Comparison of ENCODE assay signal across 13 cellular contexts in genomic region chr5:50476549-50476948, GRCh38. TPM values are rescaled to one million over a fixed set of nuclear protein-coding genes. Genes with fewer than 3 reads are reported as not detected.
DNase-seq lines count a peak whose midpoint lies in the region; ATAC-seq lines count a peak whose summit lies in the region.
"Had no signal": no experiment of that assay in that cellular context is flagged by ENCODE, and none has a peak within 500 bp of the region (broad histone marks: within the 10 kb centered on the region; RNA-seq: fewer than 3 reads in every experiment).

No MANE protein-coding gene starts in this region.

- H3K9me3 Mint-ChIP-seq in T-helper 2 cell treated with Interferon-gamma antibody and Interleukin-4, amounts not matched to agents 5 μg/mL and 100 μg/mL, for 36 hours: peaks cover 16% of the 10 kb centered on the region
- H3K9me3 Mint-ChIP-seq in activated T-helper 2 cell treated with anti-CD3 and anti-CD28 coated beads, Interferon-gamma antibody, Interleukin-2, Interleukin-4, amounts not matched to agents 10 μg/mL and 5 μg/mL and 100 μg/mL, durations not matched to agents 14 hours and 24 hours and 36 hours: peaks cover 14% of the 10 kb centered on the region

- peaks cover 27% of the 10 kb centered on the region for H3K4me1 Mint-ChIP-seq in T-helper 2 cell treated with Interferon-gamma antibody and Interleukin-4, amounts not matched to agents 5 μg/mL and 100 μg/mL, for 36 hours (ENCODE audit: low read depth)
- H3K4me1 Mint-ChIP-seq in activated T-helper 2 cell treated with anti-CD3 and anti-CD28 coated beads, Interferon-gamma antibody, Interleukin-2, Interleukin-4, amounts not matched to agents 10 μg/mL and 5 μg/mL and 100 μg/mL, durations not matched to agents 14 hours and 24 hours and 36 hours (ENCODE audit: low read depth): peaks cover 36% of the 10 kb centered on the region

- DNase-seq in T-helper 2 cell treated with Interferon-gamma antibody and Interleukin-4, amounts not matched to agents 5 μg/mL and 100 μg/mL, for 36 hours (ENCODE audit: low spot score): no peak
- DNase-seq in NCI-H446 treated with DMSO at 0.1 percent for 48 hours (lab: John Stamatoyannopoulos, UW) (no peak), D341Med (ENCODE audit: low spot score) (no peak)
- no peak for DNase-seq in activated T-helper 2 cell treated with anti-CD3 and anti-CD28 coated beads, Interferon-gamma antibody, Interleukin-2, Interleukin-4, amounts not matched to agents 10 μg/mL and 5 μg/mL and 100 μg/mL, durations not matched to agents 14 hours and 24 hours and 36 hours (ENCODE audit: low spot score)
- DNase-seq: activated CD4-positive, alpha-beta T cell treated with anti-CD3 and anti-CD28 coated beads, Interleukin-2, amount 10 ng/mL, durations not matched to agents 7 days and 5 days; cortex of kidney; NCI-H2171 treated with DMSO at 0.1 percent for 48 hours; stimulated activated CD4-positive, alpha-beta T cell treated with anti-CD3 and anti-CD28 coated beads, Interleukin-15, amount 100 ng/mL, for 24 hours had no signal

- no peak overlapping the region for H3K27ac Mint-ChIP-seq in T-helper 2 cell treated with Interferon-gamma antibody and Interleukin-4, amounts not matched to agents 5 μg/mL and 100 μg/mL, for 36 hours
- H3K27ac Mint-ChIP-seq in activated T-helper 2 cell treated with anti-CD3 and anti-CD28 coated beads, Interferon-gamma antibody, Interleukin-2, Interleukin-4, amounts not matched to agents 10 μg/mL and 5 μg/mL and 100 μg/mL, durations not matched to agents 14 hours and 24 hours and 36 hours: no peak overlapping the region
- H3K27ac Mint-ChIP-seq: activated CD4-positive, alpha-beta T cell treated with anti-CD3 and anti-CD28 coated beads, Interleukin-2, amount 10 ng/mL, durations not matched to agents 7 days and 5 days; activated naive CD8-positive, alpha-beta T cell; stimulated activated naive CD8-positive, alpha-beta T cell treated with anti-CD3 and anti-CD28 coated beads, Interleukin-15, Interleukin-2, amounts not matched to agents 100 ng/mL and 50 ng/mL, for 24 hours had no signal

- H3K36me3 Mint-ChIP-seq in T-helper 2 cell treated with Interferon-gamma antibody and Interleukin-4, amounts not matched to agents 5 μg/mL and 100 μg/mL, for 36 hours (ENCODE audit: low read depth): peaks cover 11% of the 10 kb centered on the region
- peaks cover 15% of the 10 kb centered on the region for H3K36me3 Mint-ChIP-seq in activated T-helper 2 cell treated with anti-CD3 and anti-CD28 coated beads, Interferon-gamma antibody, Interleukin-2, Interleukin-4, amounts not matched to agents 10 μg/mL and 5 μg/mL and 100 μg/mL, durations not matched to agents 14 hours and 24 hours and 36 hours (ENCODE audit: low read depth)

- peak overlapping the region; percentile 5 for H3K4me3 Mint-ChIP-seq in T-helper 2 cell treated with Interferon-gamma antibody and Interleukin-4, amounts not matched to agents 5 μg/mL and 100 μg/mL, for 36 hours
- no peak overlapping the region for H3K4me3 Mint-ChIP-seq in activated T-helper 2 cell treated with anti-CD3 and anti-CD28 coated beads, Interferon-gamma antibody, Interleukin-2, Interleukin-4, amounts not matched to agents 10 μg/mL and 5 μg/mL and 100 μg/mL, durations not matched to agents 14 hours and 24 hours and 36 hours (ENCODE audit: low read depth)
- H3K4me3 Mint-ChIP-seq: activated CD4-positive, alpha-beta T cell treated with anti-CD3 and anti-CD28 coated beads, Interleukin-2, amount 10 ng/mL, durations not matched to agents 7 days and 5 days; activated naive CD8-positive, alpha-beta T cell; stimulated activated naive CD8-positive, alpha-beta T cell treated with anti-CD3 and anti-CD28 coated beads, Interleukin-15, Interleukin-2, amounts not matched to agents 100 ng/mL and 50 ng/mL, for 24 hours had no signal

- H3K27me3 Mint-ChIP-seq in T-helper 2 cell treated with Interferon-gamma antibody and Interleukin-4, amounts not matched to agents 5 μg/mL and 100 μg/mL, for 36 hours (ENCODE audit: low read depth): peaks cover 2% of the 10 kb centered on the region
- no peaks in the 10 kb centered on the region for H3K27me3 Mint-ChIP-seq in activated T-helper 2 cell treated with anti-CD3 and anti-CD28 coated beads, Interferon-gamma antibody, Interleukin-2, Interleukin-4, amounts not matched to agents 10 μg/mL and 5 μg/mL and 100 μg/mL, durations not matched to agents 14 hours and 24 hours and 36 hours (ENCODE audit: low read depth)
- H3K27me3 Mint-ChIP-seq: activated CD4-positive, alpha-beta T cell treated with anti-CD3 and anti-CD28 coated beads, Interleukin-2, amount 10 ng/mL, durations not matched to agents 7 days and 5 days; activated naive CD8-positive, alpha-beta T cell; stimulated activated naive CD8-positive, alpha-beta T cell treated with anti-CD3 and anti-CD28 coated beads, Interleukin-15, Interleukin-2, amounts not matched to agents 100 ng/mL and 50 ng/mL, for 24 hours had no signal

- intact Hi-C loops in activated T-helper 2 cell treated with anti-CD3 and anti-CD28 coated beads, Interferon-gamma antibody, Interleukin-2, Interleukin-4, amounts not matched to agents 10 μg/mL and 5 μg/mL and 100 μg/mL, durations not matched to agents 14 hours and 24 hours and 36 hours (cut with micrococcal nuclease): no loop called here

- ATAC-seq in GM19025 (IDR thresholded peaks at IDR 0.05; ENCODE audit: low read depth, unreplicated experiment): peak; percentile 94
- peak; percentile 98 for ATAC-seq in GM21576 (IDR thresholded peaks at IDR 0.05; ENCODE audit: unreplicated experiment)
- ATAC-seq in HG03095 (IDR thresholded peaks at IDR 0.05; ENCODE audit: unreplicated experiment): peak; percentile 97

RNA-seq across cellular contexts. Expression of gene EMB, which starts 35.5 kb away (rescaled TPM):
- total RNA-seq in activated T-helper 2 cell treated with anti-CD3 and anti-CD28 coated beads, Interferon-gamma antibody, Interleukin-2, Interleukin-4, amounts not matched to agents 10 μg/mL and 5 μg/mL and 100 μg/mL, durations not matched to agents 14 hours and 24 hours and 36 hours: 77.6 and 78.6 TPM in 2 replicates
